Comparison of ENCODE assay signal across 26 cellular contexts in the genomic region with DNA sequence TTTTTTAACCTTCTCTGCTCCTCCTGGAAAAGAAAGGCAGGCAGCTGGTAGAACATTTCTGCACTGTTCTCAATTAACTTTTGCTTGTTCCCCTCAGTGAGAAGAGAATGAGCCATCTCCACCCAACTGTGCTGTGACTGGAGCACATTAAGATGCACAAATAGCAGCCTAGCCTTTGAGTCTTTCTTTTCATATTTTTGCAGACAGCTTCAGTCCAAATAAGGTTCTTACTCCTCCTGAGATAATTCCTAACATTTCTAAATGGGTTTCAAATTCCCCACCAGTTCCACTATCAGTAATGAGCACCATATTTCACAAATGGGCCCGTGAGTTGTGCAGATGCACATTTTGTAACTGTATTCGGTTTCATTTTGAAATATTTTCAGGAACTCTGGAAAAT.
DNase-seq lines count a peak whose midpoint lies in the region; ATAC-seq and TF ChIP-seq lines count a peak whose summit lies in the region.
"Had no signal": no experiment of that assay in that cellular context is flagged by ENCODE, and none has a peak within 500 bp of the region (broad histone marks: within the 10 kb centered on the region; RNA-seq: fewer than 3 reads in every experiment).

No MANE protein-coding gene starts in this region.

- no peak overlapping the region for H3K4me3 Mint-ChIP-seq in activated T-cell treated with anti-CD3 and anti-CD28 coated beads, Interleukin-2, amount 50 U/mL, for 24 hours
- H3K4me3 Mint-ChIP-seq: CD8-positive, alpha-beta memory T cell; HFFc6 had no signal

- ATAC-seq in PC-3 = no peak
- ATAC-seq: A549, Panc1 had no signal

- intact Hi-C loops in PC-3 (cut with micrococcal nuclease) = no loop called here

- no peaks in the 10 kb centered on the region for H4K20me1 ChIP-seq in PC-3 (ENCODE audit: low read length)

- no peak overlapping the region for H3K27ac Mint-ChIP-seq in activated T-cell treated with anti-CD3 and anti-CD28 coated beads, Interleukin-2, amount 50 U/mL, for 24 hours
- H3K27ac Mint-ChIP-seq: CD8-positive, alpha-beta memory T cell had no signal

- DNase-seq in AG20443 (ENCODE audit: low spot score) = peak; percentile 21
- DNase-seq in PC-3 = no peak
- peak; percentile 87 for DNase-seq in fibroblast of gingiva (ENCODE audit: low read depth)
- no peak for DNase-seq in activated CD4-positive, CD25-positive, alpha-beta regulatory T cell treated with anti-CD3 and anti-CD28 coated beads, Interleukin-2, amount 50 U/mL, for 72 hours
- DNase-seq in GM13977 (ENCODE audit: low spot score) = no peak
- no peak for DNase-seq in NCI-H1694 treated with DMSO at 0.1 percent for 48 hours (lab: John Stamatoyannopoulos, UW)
- DNase-seq in activated T-cell treated with anti-CD3 and anti-CD28 coated beads, Interleukin-2, amount 50 U/mL, for 24 hours = no peak
- DNase-seq: AML-193; Calu3; CD8-positive, alpha-beta memory T cell; DMS153; HFFc6; KG1; NCI-H1092; NCI-H1436 treated with DMSO at 0.1 percent for 48 hours; NCI-H2029; NCI-H2171; NCI-H345; NCI-H524; NCI-H774; NK-92 treated with Interleukin-12 subunit alpha and Interleukin-12 subunit beta, amount 100 ng/mL, for 24 hours; SIG-M5; T-helper 1 cell had no signal

- H3K9me3 ChIP-seq in PC-3 (ENCODE audit: low read length) = no peaks in the 10 kb centered on the region
- H3K9me3 ChIP-seq: A549 had no signal

- no peak overlapping the region for H3K9ac ChIP-seq in PC-3 (ENCODE audit: low read length)

- no peak overlapping the region for H3K4me2 ChIP-seq in PC-3 (ENCODE audit: low read length)
- H3K4me2 ChIP-seq: A549 had no signal

- H3F3A ChIP-seq in PC-3 (ENCODE audit: low read length, unreplicated experiment) = peaks cover under 1% of the 10 kb centered on the region

- H3K4me3 ChIP-seq in PC-3 (ENCODE audit: low read length) = no peak overlapping the region
- H3K4me3 ChIP-seq: A549 had no signal

- in situ Hi-C loops in GM13977 (cut with MboI; ENCODE audit: low pct_unique_long_range_greater_than_20kb, low sequenced_read_pairs, unreplicated experiment) = no loop called here

- peaks cover 34% of the 10 kb centered on the region for H3K4me1 ChIP-seq in PC-3 (ENCODE audit: insufficient read depth, low read length)

- POLR2A ChIA-PET in PC-3 (lab: Charles Lee; ENCODE audit: unreplicated experiment) = no interaction called here

- no TSS peak for BruUV-seq in PC-3 (replicated peaks; lab: Mats Ljungman, UMichigan)

- H2AFZ ChIP-seq in PC-3 (ENCODE audit: low read length) = no peak overlapping the region

- no peaks in the 10 kb centered on the region for H3K27me3 Mint-ChIP-seq in activated T-cell treated with anti-CD3 and anti-CD28 coated beads, Interleukin-2, amount 50 U/mL, for 24 hours
- H3K27me3 Mint-ChIP-seq: CD8-positive, alpha-beta memory T cell had no signal

- H3K9me3 Mint-ChIP-seq in activated T-cell treated with anti-CD3 and anti-CD28 coated beads, Interleukin-2, amount 50 U/mL, for 24 hours = no peaks in the 10 kb centered on the region
- H3K9me3 Mint-ChIP-seq: HFFc6 had no signal

- peak overlapping the region; percentile 72; the same call in 1 of the 2 replicates for H3K27ac ChIP-seq in PC-3 (ENCODE audit: low read length)
- H3K27ac ChIP-seq: A549, C4-2B had no signal

- TF ChIP-seq CTCF in PC-3 (conservative IDR thresholded peaks at IDR 0.05; ENCODE audit: low read depth, low read length) = no peak
- TF ChIP-seq CTCF in GM13977 (IDR thresholded peaks at IDR 0.05; ENCODE audit: extremely low read depth, insufficient read depth, missing control alignments) = no peak

- no peaks in the 10 kb centered on the region for H3K36me3 ChIP-seq in PC-3 (ENCODE audit: low read depth, low read length)

- no peaks in the 10 kb centered on the region for H3K79me2 ChIP-seq in PC-3 (ENCODE audit: low read length)

- H3K4me1 Mint-ChIP-seq in activated T-cell treated with anti-CD3 and anti-CD28 coated beads, Interleukin-2, amount 50 U/mL, for 24 hours (ENCODE audit: low read depth) = peaks cover 8% of the 10 kb centered on the region

- no peaks in the 10 kb centered on the region for H3K9me2 ChIP-seq in PC-3 (replicated peaks; ENCODE audit: low read length)

- H3K27me3 ChIP-seq in PC-3 (ENCODE audit: low read length) = no peaks in the 10 kb centered on the region

- CTCF ChIA-PET in PC-3 (lab: Charles Lee) = no interaction called here

- H3K36me3 Mint-ChIP-seq in activated T-cell treated with anti-CD3 and anti-CD28 coated beads, Interleukin-2, amount 50 U/mL, for 24 hours (ENCODE audit: low read depth) = no peaks in the 10 kb centered on the region
- H3K36me3 Mint-ChIP-seq: CD8-positive, alpha-beta memory T cell had no signal

Comparison
In these comparisons a context has a peak if more than half of its experiments do, and no peak if none do; other contexts are left out.
1. DNase-seq: peak in AG20443 (single experiment) and fibroblast of gingiva (single experiment); none in PC-3 (single experiment), activated CD4-positive, CD25-positive, alpha-beta regulatory T cell treated with anti-CD3 and anti-CD28 coated beads, Interleukin-2, amount 50 U/mL, for 72 hours (single experiment), GM13977 (single experiment), NCI-H1694 treated with DMSO at 0.1 percent for 48 hours (single experiment) and activated T-cell treated with anti-CD3 and anti-CD28 coated beads, Interleukin-2, amount 50 U/mL, for 24 hours (single experiment).